ENCODE assay signal across 2 cellular contexts in genomic region chr7:36153571-36154097, GRCh38.
TF ChIP-seq lines count a peak whose summit lies in the region.

No MANE protein-coding gene starts in this region.

TF ChIP-seq in HEK293, 187 proteins besides CTCF, POLR2A, EP300 and RAD21 (continued from another document):
- TF ChIP-seq, protein P1, sequence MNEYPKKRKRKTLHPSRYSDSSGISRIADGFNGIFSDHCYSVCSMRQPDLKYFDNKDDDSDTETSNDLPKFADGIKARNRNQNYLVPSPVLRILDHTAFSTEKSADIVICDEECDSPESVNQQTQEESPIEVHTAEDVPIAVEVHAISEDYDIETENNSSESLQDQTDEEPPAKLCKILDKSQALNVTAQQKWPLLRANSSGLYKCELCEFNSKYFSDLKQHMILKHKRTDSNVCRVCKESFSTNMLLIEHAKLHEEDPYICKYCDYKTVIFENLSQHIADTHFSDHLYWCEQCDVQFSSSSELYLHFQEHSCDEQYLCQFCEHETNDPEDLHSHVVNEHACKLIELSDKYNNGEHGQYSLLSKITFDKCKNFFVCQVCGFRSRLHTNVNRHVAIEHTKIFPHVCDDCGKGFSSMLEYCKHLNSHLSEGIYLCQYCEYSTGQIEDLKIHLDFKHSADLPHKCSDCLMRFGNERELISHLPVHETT (tag by site-specific recombination; IDR thresholded peaks at IDR 0.05) = no peak
- no peak for TF ChIP-seq ZNF184 (tag by site-specific recombination; IDR thresholded peaks at IDR 0.05)
- no peak for TF ChIP-seq ZNF521 (tag by site-specific recombination; IDR thresholded peaks at IDR 0.05)
- TF ChIP-seq ZNF629 (tag by site-specific recombination; IDR thresholded peaks at IDR 0.05) = no peak
- TF ChIP-seq ZSCAN16 (tag by site-specific recombination; IDR thresholded peaks at IDR 0.05) = no peak
- TF ChIP-seq ZIC2 (tag by site-specific recombination; IDR thresholded peaks at IDR 0.05) = peak; percentile 63
- TF ChIP-seq ZFHX2 (tag by site-specific recombination; conservative IDR thresholded peaks at IDR 0.05) = 0 out of 2 replicates have a peak, but pooled peaks have one; percentile 4
- peak; percentile 47 for TF ChIP-seq ZNF335 (tag by site-specific recombination; conservative IDR thresholded peaks at IDR 0.05)
- TF ChIP-seq, protein P2, sequence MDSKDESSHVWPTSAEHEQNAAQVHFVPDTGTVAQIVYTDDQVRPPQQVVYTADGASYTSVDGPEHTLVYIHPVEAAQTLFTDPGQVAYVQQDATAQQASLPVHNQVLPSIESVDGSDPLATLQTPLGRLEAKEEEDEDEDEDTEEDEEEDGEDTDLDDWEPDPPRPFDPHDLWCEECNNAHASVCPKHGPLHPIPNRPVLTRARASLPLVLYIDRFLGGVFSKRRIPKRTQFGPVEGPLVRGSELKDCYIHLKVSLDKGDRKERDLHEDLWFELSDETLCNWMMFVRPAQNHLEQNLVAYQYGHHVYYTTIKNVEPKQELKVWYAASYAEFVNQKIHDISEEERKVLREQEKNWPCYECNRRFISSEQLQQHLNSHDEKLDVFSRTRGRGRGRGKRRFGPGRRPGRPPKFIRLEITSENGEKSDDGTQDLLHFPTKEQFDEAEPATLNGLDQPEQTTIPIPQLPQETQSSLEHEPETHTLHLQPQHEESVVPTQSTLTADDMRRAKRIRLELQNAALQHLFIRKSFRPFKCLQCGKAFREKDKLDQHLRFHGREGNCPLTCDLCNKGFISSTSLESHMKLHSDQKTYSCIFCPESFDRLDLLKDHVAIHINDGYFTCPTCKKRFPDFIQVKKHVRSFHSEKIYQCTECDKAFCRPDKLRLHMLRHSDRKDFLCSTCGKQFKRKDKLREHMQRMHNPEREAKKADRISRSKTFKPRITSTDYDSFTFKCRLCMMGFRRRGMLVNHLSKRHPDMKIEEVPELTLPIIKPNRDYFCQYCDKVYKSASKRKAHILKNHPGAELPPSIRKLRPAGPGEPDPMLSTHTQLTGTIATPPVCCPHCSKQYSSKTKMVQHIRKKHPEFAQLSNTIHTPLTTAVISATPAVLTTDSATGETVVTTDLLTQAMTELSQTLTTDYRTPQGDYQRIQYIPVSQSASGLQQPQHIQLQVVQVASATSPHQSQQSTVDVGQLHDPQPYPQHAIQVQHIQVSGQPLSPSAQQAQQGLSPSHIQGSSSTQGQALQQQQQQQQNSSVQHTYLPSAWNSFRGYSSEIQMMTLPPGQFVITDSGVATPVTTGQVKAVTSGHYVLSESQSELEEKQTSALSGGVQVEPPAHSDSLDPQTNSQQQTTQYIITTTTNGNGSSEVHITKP (tag by site-specific recombination; IDR thresholded peaks at IDR 0.05) = peak; percentile 88

TF ChIP-seq in HepG2, 621 proteins besides CTCF, POLR2A, EP300 and RAD21 (continued from another document and continues in another):
- TF ChIP-seq, protein P3, sequence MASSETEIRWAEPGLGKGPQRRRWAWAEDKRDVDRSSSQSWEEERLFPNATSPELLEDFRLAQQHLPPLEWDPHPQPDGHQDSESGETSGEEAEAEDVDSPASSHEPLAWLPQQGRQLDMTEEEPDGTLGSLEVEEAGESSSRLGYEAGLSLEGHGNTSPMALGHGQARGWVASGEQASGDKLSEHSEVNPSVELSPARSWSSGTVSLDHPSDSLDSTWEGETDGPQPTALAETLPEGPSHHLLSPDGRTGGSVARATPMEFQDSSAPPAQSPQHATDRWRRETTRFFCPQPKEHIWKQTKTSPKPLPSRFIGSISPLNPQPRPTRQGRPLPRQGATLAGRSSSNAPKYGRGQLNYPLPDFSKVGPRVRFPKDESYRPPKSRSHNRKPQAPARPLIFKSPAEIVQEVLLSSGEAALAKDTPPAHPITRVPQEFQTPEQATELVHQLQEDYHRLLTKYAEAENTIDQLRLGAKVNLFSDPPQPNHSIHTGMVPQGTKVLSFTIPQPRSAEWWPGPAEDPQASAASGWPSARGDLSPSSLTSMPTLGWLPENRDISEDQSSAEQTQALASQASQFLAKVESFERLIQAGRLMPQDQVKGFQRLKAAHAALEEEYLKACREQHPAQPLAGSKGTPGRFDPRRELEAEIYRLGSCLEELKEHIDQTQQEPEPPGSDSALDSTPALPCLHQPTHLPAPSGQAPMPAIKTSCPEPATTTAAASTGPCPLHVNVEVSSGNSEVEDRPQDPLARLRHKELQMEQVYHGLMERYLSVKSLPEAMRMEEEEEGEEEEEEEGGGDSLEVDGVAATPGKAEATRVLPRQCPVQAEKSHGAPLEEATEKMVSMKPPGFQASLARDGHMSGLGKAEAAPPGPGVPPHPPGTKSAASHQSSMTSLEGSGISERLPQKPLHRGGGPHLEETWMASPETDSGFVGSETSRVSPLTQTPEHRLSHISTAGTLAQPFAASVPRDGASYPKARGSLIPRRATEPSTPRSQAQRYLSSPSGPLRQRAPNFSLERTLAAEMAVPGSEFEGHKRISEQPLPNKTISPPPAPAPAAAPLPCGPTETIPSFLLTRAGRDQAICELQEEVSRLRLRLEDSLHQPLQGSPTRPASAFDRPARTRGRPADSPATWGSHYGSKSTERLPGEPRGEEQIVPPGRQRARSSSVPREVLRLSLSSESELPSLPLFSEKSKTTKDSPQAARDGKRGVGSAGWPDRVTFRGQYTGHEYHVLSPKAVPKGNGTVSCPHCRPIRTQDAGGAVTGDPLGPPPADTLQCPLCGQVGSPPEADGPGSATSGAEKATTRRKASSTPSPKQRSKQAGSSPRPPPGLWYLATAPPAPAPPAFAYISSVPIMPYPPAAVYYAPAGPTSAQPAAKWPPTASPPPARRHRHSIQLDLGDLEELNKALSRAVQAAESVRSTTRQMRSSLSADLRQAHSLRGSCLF (CRISPR knock-in tag; IDR thresholded peaks at IDR 0.05; ENCODE audit: borderline replicate concordance) = no peak
- TF ChIP-seq, protein P4, sequence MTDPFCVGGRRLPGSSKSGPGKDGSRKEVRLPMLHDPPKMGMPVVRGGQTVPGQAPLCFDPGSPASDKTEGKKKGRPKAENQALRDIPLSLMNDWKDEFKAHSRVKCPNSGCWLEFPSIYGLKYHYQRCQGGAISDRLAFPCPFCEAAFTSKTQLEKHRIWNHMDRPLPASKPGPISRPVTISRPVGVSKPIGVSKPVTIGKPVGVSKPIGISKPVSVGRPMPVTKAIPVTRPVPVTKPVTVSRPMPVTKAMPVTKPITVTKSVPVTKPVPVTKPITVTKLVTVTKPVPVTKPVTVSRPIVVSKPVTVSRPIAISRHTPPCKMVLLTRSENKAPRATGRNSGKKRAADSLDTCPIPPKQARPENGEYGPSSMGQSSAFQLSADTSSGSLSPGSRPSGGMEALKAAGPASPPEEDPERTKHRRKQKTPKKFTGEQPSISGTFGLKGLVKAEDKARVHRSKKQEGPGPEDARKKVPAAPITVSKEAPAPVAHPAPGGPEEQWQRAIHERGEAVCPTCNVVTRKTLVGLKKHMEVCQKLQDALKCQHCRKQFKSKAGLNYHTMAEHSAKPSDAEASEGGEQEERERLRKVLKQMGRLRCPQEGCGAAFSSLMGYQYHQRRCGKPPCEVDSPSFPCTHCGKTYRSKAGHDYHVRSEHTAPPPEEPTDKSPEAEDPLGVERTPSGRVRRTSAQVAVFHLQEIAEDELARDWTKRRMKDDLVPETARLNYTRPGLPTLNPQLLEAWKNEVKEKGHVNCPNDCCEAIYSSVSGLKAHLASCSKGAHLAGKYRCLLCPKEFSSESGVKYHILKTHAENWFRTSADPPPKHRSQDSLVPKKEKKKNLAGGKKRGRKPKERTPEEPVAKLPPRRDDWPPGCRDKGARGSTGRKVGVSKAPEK (CRISPR knock-in tag; IDR thresholded peaks at IDR 0.05; ENCODE audit: borderline replicate concordance) = no peak
- TF ChIP-seq ZMYM3 (CRISPR knock-in tag; IDR thresholded peaks at IDR 0.05) = no peak
- no peak for TF ChIP-seq CBX1 (IDR thresholded peaks at IDR 0.05; ENCODE audit: low read depth)
- TF ChIP-seq TSC22D2 (CRISPR knock-in tag; IDR thresholded peaks at IDR 0.05; ENCODE audit: borderline replicate concordance) = no peak
- TF ChIP-seq ZFP91 (CRISPR knock-in tag; IDR thresholded peaks at IDR 0.05; ENCODE audit: borderline replicate concordance) = 0 out of 2 replicates have a peak, but pooled peaks have one; percentile 3
- TF ChIP-seq KDM2A (CRISPR knock-in tag; IDR thresholded peaks at IDR 0.05; ENCODE audit: borderline replicate concordance, low read depth) = peak; percentile 3; the same call in 1 of the 2 replicates
- TF ChIP-seq ARID2 (CRISPR knock-in tag; IDR thresholded peaks at IDR 0.05; ENCODE audit: borderline replicate concordance) = no peak
- no peak for TF ChIP-seq ELF1 (CRISPR knock-in tag; IDR thresholded peaks at IDR 0.05)
- TF ChIP-seq ZNF737 (CRISPR knock-in tag; IDR thresholded peaks at IDR 0.05; ENCODE audit: borderline replicate concordance) = no peak
- TF ChIP-seq HNRNPLL (IDR thresholded peaks at IDR 0.05; ENCODE audit: low read depth, low read length, poor library complexity, severe bottlenecking) = no peak
- TF ChIP-seq HNRNPUL1 (IDR thresholded peaks at IDR 0.05; ENCODE audit: low read depth, low read length) = no peak
- peak; percentile 38; the same call in 1 of the 2 replicates for TF ChIP-seq ZNF777 (CRISPR knock-in tag; IDR thresholded peaks at IDR 0.05)
- TF ChIP-seq POGZ (CRISPR knock-in tag; IDR thresholded peaks at IDR 0.05) = no peak
- no peak for TF ChIP-seq RBAK (CRISPR knock-in tag; IDR thresholded peaks at IDR 0.05)
- TF ChIP-seq ZNF720 (CRISPR knock-in tag; IDR thresholded peaks at IDR 0.05) = no peak
- TF ChIP-seq PLRG1 (conservative IDR thresholded peaks at IDR 0.05) = no peak
- TF ChIP-seq, protein P5, sequence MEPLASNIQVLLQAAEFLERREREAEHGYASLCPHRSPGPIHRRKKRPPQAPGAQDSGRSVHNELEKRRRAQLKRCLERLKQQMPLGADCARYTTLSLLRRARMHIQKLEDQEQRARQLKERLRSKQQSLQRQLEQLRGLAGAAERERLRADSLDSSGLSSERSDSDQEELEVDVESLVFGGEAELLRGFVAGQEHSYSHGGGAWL (CRISPR knock-in tag; IDR thresholded peaks at IDR 0.05) = no peak
- TF ChIP-seq STAG1 (CRISPR knock-in tag; IDR thresholded peaks at IDR 0.05) = peak; percentile 4; the same call in 1 of the 2 replicates
- no peak for TF ChIP-seq ARNT (IDR thresholded peaks at IDR 0.05)
- TF ChIP-seq HOXA9 (CRISPR knock-in tag; IDR thresholded peaks at IDR 0.05; ENCODE audit: borderline replicate concordance) = no peak
- TF ChIP-seq, protein P6, sequence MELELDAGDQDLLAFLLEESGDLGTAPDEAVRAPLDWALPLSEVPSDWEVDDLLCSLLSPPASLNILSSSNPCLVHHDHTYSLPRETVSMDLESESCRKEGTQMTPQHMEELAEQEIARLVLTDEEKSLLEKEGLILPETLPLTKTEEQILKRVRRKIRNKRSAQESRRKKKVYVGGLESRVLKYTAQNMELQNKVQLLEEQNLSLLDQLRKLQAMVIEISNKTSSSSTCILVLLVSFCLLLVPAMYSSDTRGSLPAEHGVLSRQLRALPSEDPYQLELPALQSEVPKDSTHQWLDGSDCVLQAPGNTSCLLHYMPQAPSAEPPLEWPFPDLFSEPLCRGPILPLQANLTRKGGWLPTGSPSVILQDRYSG (CRISPR knock-in tag; IDR thresholded peaks at IDR 0.05) = no peak
- TF ChIP-seq SATB2 (CRISPR knock-in tag; IDR thresholded peaks at IDR 0.05) = no peak
- TF ChIP-seq ZBTB20 (CRISPR knock-in tag; IDR thresholded peaks at IDR 0.05; ENCODE audit: borderline replicate concordance, low read depth) = no peak
- no peak for TF ChIP-seq KMT2B (CRISPR knock-in tag; IDR thresholded peaks at IDR 0.05)
- TF ChIP-seq ZMAT3 (CRISPR knock-in tag; conservative IDR thresholded peaks at IDR 0.05) = no peak
- peak; percentile 59; the same call in 1 of the 2 replicates for TF ChIP-seq GFI1 (CRISPR knock-in tag; IDR thresholded peaks at IDR 0.05; ENCODE audit: borderline replicate concordance)
- no peak for TF ChIP-seq SKI (IDR thresholded peaks at IDR 0.05; ENCODE audit: partially characterized antibody)
- TF ChIP-seq MAF1 (CRISPR knock-in tag; IDR thresholded peaks at IDR 0.05; ENCODE audit: borderline replicate concordance) = no peak
- no peak for TF ChIP-seq ZNF317 (CRISPR knock-in tag; IDR thresholded peaks at IDR 0.05)
- no peak for TF ChIP-seq SP4 (CRISPR knock-in tag; IDR thresholded peaks at IDR 0.05)
- TF ChIP-seq, protein P7, sequence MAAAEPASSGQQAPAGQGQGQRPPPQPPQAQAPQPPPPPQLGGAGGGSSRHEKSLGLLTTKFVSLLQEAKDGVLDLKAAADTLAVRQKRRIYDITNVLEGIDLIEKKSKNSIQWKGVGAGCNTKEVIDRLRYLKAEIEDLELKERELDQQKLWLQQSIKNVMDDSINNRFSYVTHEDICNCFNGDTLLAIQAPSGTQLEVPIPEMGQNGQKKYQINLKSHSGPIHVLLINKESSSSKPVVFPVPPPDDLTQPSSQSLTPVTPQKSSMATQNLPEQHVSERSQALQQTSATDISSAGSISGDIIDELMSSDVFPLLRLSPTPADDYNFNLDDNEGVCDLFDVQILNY (CRISPR knock-in tag; conservative IDR thresholded peaks at IDR 0.05) = no peak
- TF ChIP-seq SMARCE1 (IDR thresholded peaks at IDR 0.05; ENCODE audit: borderline replicate concordance) = no peak
- no peak for TF ChIP-seq TARDBP (CRISPR knock-in tag; IDR thresholded peaks at IDR 0.05)
- no peak for TF ChIP-seq ZFP62 (CRISPR knock-in tag; IDR thresholded peaks at IDR 0.05)
- no peak for TF ChIP-seq THAP9 (CRISPR knock-in tag; IDR thresholded peaks at IDR 0.05; ENCODE audit: borderline replicate concordance)
